8 cellular contexts compared by ENCODE assay signal in the genomic region with DNA sequence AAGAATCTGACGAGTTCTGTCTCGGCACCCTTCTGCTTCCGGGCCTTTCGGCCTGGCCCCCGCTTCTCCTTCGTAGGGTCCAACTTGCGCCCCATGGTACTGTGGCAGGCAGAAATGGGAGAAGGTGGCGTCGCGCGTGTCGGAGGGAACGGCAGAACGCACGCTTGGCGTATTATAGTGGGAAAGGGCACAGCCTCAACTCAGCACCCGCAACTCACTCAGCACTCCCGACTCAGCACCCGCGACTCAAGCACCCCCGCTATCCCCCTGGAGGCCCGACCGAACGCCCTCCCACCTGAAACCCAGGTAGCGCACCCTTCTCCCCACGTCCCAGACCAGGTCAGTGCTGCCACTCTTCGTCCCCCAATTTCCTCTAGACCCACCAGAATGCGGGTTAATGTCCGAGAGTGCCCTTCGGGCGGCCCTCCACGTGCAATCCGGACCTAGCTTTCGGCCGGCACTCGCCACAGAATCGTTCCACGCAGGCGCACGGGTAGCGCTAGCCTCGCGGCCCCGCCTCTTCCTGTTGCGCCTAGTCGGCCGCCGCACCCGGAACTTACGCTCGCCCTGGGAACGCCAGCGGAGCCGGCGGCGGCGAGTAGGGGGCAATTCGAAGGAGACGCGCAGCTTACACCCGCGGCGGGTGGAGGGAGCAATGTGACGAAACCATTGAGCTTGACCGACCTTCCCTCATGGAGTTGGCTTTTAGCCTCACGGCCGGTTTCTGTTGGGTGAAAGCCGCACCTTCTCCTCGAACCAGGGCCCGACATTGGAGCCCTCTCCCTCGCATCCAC. TPM values are rescaled to one million over a fixed set of nuclear protein-coding genes. Genes with fewer than 3 reads are reported as not detected.
A peak's percentile ranks its signal among the peaks of the same experiment; 100 is the strongest.
DNase-seq lines count a peak whose midpoint lies in the region; ATAC-seq and TF ChIP-seq lines count a peak whose summit lies in the region.

A gene (minus strand): TSS at position 468 of the 794 bp plus-strand sequence. CDS start 373 bp downstream, at position 95.

- H3K9ac ChIP-seq in SU-DHL-6 (ENCODE audit: low read length) = peak within 1 kb of the TSS; percentile 84

- no peaks in the 10 kb centered on the region for H3K9me2 ChIP-seq in SU-DHL-6 (replicated peaks; ENCODE audit: insufficient read depth, low read length)

- WGBS in ovary, 3 donors = 0 to 1% (median 0%) methylated on average over 68 to 71 of the region's 71 CpGs
- WGBS in thymus = under 1% methylated on average over 71 of the region's 71 CpGs

- H3K36me3 ChIP-seq in SU-DHL-6 (ENCODE audit: low read length) = peaks cover 24% of the 10 kb centered on the region
- no peaks in the 10 kb centered on the region for H3K36me3 ChIP-seq in ovary
- H3K36me3 ChIP-seq in thymus (ENCODE audit: control insufficient read depth, insufficient read depth) = peaks cover 43% of the 10 kb centered on the region

- H3K9me3 ChIP-seq in SU-DHL-6 (ENCODE audit: insufficient read depth, low read length) = no peaks in the 10 kb centered on the region
- no peaks in the 10 kb centered on the region for H3K9me3 ChIP-seq in ovary
- no peaks in the 10 kb centered on the region for H3K9me3 ChIP-seq in thymus (ENCODE audit: control insufficient read depth)

- H3K4me3 Mint-ChIP-seq in activated naive CD8-positive, alpha-beta T cell = peak within 1 kb of the TSS; percentile 98

- H3K27ac ChIP-seq in SU-DHL-6 (ENCODE audit: low read depth, low read length) (peak within 1 kb of the TSS; percentile 57), ovary (peak within 1 kb of the TSS; percentile 33 to 67), thymus (ENCODE audit: low read depth) (peak within 1 kb of the TSS; percentile 73)

- H3K36me3 Mint-ChIP-seq in activated naive CD8-positive, alpha-beta T cell = peaks cover 11% of the 10 kb centered on the region

- H3K4me3 ChIP-seq in SU-DHL-6 (ENCODE audit: insufficient read depth, low read length, poor library complexity, severe bottlenecking) (peak within 1 kb of the TSS; percentile 85), ovary (peak within 1 kb of the TSS; percentile 53), thymus (ENCODE audit: low read length) (peak within 1 kb of the TSS; percentile 63)

- no peaks in the 10 kb centered on the region for H3K27me3 Mint-ChIP-seq in activated naive CD8-positive, alpha-beta T cell

- no peaks in the 10 kb centered on the region for H4K20me1 ChIP-seq in SU-DHL-6 (ENCODE audit: low read depth, low read length)

- peak within 1 kb of the TSS; percentile 82 for H3K4me2 ChIP-seq in SU-DHL-6 (ENCODE audit: low read depth, low read length, poor library complexity, severe bottlenecking)

- ATAC-seq in HG02588 (IDR thresholded peaks at IDR 0.05; ENCODE audit: unreplicated experiment) = peak; percentile 89

- TF ChIP-seq EP300 in ovary (IDR thresholded peaks at IDR 0.05) = no peak

- H3K79me2 ChIP-seq in SU-DHL-6 (ENCODE audit: insufficient read depth, low read length) = peaks cover 36% of the 10 kb centered on the region

- intact Hi-C loops in head of caudate nucleus (cut with DNase I) = loop anchor here (5.0 kb wide), 1 partner anchor 34 kb away; no protein-coding TSS in a partner anchor
- intact Hi-C loops in ovary (cut with DNase I) = loop anchor here in 3 of 4 donors (5.0 to 10.0 kb wide), 3 partner anchors 34 to 87 kb away; a partner anchor contains a TSS

- H3K4me1 Mint-ChIP-seq in activated naive CD8-positive, alpha-beta T cell (ENCODE audit: low read depth) = peaks cover 48% of the 10 kb centered on the region

- H3K27me3 ChIP-seq in SU-DHL-6 (ENCODE audit: low read length) = no peaks in the 10 kb centered on the region
- H3K27me3 ChIP-seq in ovary = no peaks in the 10 kb centered on the region
- no peaks in the 10 kb centered on the region for H3K27me3 ChIP-seq in thymus (ENCODE audit: control insufficient read depth, insufficient read depth)

- H3K4me1 ChIP-seq in ovary (ENCODE audit: insufficient read depth) (peaks cover 4% of the 10 kb centered on the region), thymus (ENCODE audit: control insufficient read depth, insufficient read depth, low read length) (no peaks in the 10 kb centered on the region)

- peak; percentile 60 for DNase-seq in GM04504 (ENCODE audit: low read depth)
- peak; percentile 65 for DNase-seq in NCI-H128 (lab: John Stamatoyannopoulos, UW; ENCODE audit: unreplicated experiment)
- DNase-seq in head of caudate nucleus = peak; percentile 74 to 96 (median 91)
- DNase-seq in ovary = peak; percentile 86 to 94 (median 90)

- peaks cover 18% of the 10 kb centered on the region for H3F3A ChIP-seq in SU-DHL-6 (ENCODE audit: insufficient read depth)

- peak; percentile 81 for TF ChIP-seq POLR2A in ovary (IDR thresholded peaks at IDR 0.05)

- H3K9me3 Mint-ChIP-seq in activated naive CD8-positive, alpha-beta T cell (ENCODE audit: low read depth) = no peaks in the 10 kb centered on the region

- H3K27ac Mint-ChIP-seq in activated naive CD8-positive, alpha-beta T cell = peak within 1 kb of the TSS; percentile 100

- TF ChIP-seq CTCF in SU-DHL-6 (IDR thresholded peaks at IDR 0.05; ENCODE audit: insufficient read depth, low read length, poor library complexity, severe bottlenecking) (no peak), ovary (IDR thresholded peaks at IDR 0.05) (no peak)

- peak within 1 kb of the TSS; percentile 45 for H2AFZ ChIP-seq in SU-DHL-6 (ENCODE audit: low read depth, low read length, severe bottlenecking)

RNA-seq across cellular contexts. Expression of the gene that starts here (rescaled TPM):
- total RNA-seq in ovary = 10 to 100 TPM; 11.6 to 46.9 (median 24.5) TPM
- 10 to 100 TPM; 11.6 to 31.2 TPM for polyA plus RNA-seq in ovary
- 45.5 TPM for polyA plus RNA-seq in thymus

Comparison
In these comparisons a context has a peak if more than half of its experiments do, and no peak if none do; other contexts are left out.
1. Peak in every context shown above with its lines: DNase-seq, ATAC-seq, H3K4me3 ChIP-seq and H3K27ac ChIP-seq.